In genomic region chr15:82021021-82021420, GRCh38 we compare ENCODE assay signal across 20 cellular contexts. TPM values are rescaled to one million over a fixed set of nuclear protein-coding genes. Genes with fewer than 3 reads are reported as not detected.
DNase-seq lines count a peak whose midpoint lies in the region; FAIRE-seq and TF ChIP-seq lines count a peak whose summit lies in the region.
"Had no signal": no experiment of that assay in that cellular context is flagged by ENCODE, and none has a peak within 500 bp of the region (broad histone marks: within the 10 kb centered on the region; RNA-seq: fewer than 3 reads in every experiment).

No MANE protein-coding gene starts in this region.

- H3K79me1 ChIP-seq in mesendoderm (ENCODE audit: low read length): no peaks in the 10 kb centered on the region

- no peaks in the 10 kb centered on the region for H3K36me3 ChIP-seq in mesendoderm (ENCODE audit: control insufficient read depth, insufficient read depth, low read length)
- H3K36me3 ChIP-seq: lower lobe of right lung, neural progenitor cell, WERI-Rb-1 had no signal

- TF ChIP-seq CTCF in RWPE1 (conservative IDR thresholded peaks at IDR 0.05; ENCODE audit: low read depth): no peak

- FAIRE-seq in HTR-8/SVneo (lab: Jason Lieb, UNC): no peak
- FAIRE-seq: kidney had no signal

- WGBS in mesendoderm (ENCODE audit: extremely low coverage, insufficient coverage, low lambda C conversion rate): no CpG with 5 or more reads among the region's 2 CpGs

- H2BK15ac ChIP-seq in mesendoderm (replicated peaks; ENCODE audit: low read depth): no peak overlapping the region

- CTCF ChIA-PET in RWPE1 (lab: Yijun Ruan, JAX): no interaction called here

- H3K27me3 ChIP-seq in mesendoderm (ENCODE audit: insufficient read depth, low read length, poor library complexity): no peaks in the 10 kb centered on the region
- H3K27me3 ChIP-seq: neural progenitor cell had no signal

- POLR2A ChIA-PET in RWPE1 (lab: Yijun Ruan, JAX; ENCODE audit: low non-redundant PET): no interaction called here

- no peak overlapping the region for H2BK5ac ChIP-seq in mesendoderm (ENCODE audit: low read length)

- DNase-seq in EH (ENCODE audit: low read depth) (peak; percentile 9), HTR-8/SVneo (ENCODE audit: insufficient read length, low spot score) (peak; percentile 11), RWPE1 (ENCODE audit: low spot score) (peak; percentile 39), mesendoderm (peak; percentile 14), KBM-7 (no peak), amniotic stem cell (lab: John Stamatoyannopoulos, UW) (no peak), NCI-H1092 (lab: John Stamatoyannopoulos, UW) (no peak)
- DNase-seq: activated CD4-positive, alpha-beta T cell treated with anti-CD3 and anti-CD28 coated beads, Interleukin-2, amount 50 U/mL, for 1 hour; aorta; caudate nucleus; CD4-positive, alpha-beta T cell; GF-D8; H7; kidney; lower lobe of right lung; NCI-H1048; NCI-H2081 treated with DMSO at 0.1 percent for 48 hours; NCI-H526 treated with DMSO at 0.1 percent for 48 hours; WERI-Rb-1 had no signal

- H3K56ac ChIP-seq in mesendoderm (ENCODE audit: low read length): no peak overlapping the region

- no peak overlapping the region for H4K5ac ChIP-seq in mesendoderm (ENCODE audit: low read length)

- no peak overlapping the region for H3K9ac ChIP-seq in mesendoderm (ENCODE audit: low read length)
- H3K9ac ChIP-seq: neural progenitor cell had no signal

- in situ Hi-C loops in KBM-7 (cut with MboI; ENCODE audit: low pct_unique_long_range_greater_than_20kb, low sequenced_read_pairs): no loop called here

- no peak overlapping the region for H3K23ac ChIP-seq in mesendoderm (ENCODE audit: low read length)

- H3K4me3 ChIP-seq in mesendoderm (ENCODE audit: low read length): no peak overlapping the region
- H3K4me3 ChIP-seq: lower lobe of right lung, neural progenitor cell had no signal

- no peak overlapping the region for H3K18ac ChIP-seq in mesendoderm (ENCODE audit: low read length)

- H4K8ac ChIP-seq in mesendoderm (ENCODE audit: low read depth, low read length): no peak overlapping the region

- H3K4me1 ChIP-seq in mesendoderm (ENCODE audit: control insufficient read depth, low read depth, low read length): no peaks in the 10 kb centered on the region
- H3K4me1 ChIP-seq: lower lobe of right lung, neural progenitor cell had no signal

- H3K4ac ChIP-seq in mesendoderm (ENCODE audit: low read depth, low read length): no peak overlapping the region

- H2BK120ac ChIP-seq in mesendoderm (ENCODE audit: low read depth, low read length): no peak overlapping the region

- no peak overlapping the region for H2AK5ac ChIP-seq in mesendoderm (ENCODE audit: low read length)

- no peaks in the 10 kb centered on the region for H3K79me2 ChIP-seq in mesendoderm (ENCODE audit: control insufficient read depth, insufficient read depth, low read length)

- no peak overlapping the region for H3K4me2 ChIP-seq in mesendoderm (ENCODE audit: low read length)
- H3K4me2 ChIP-seq: neural progenitor cell had no signal

- H3K27ac ChIP-seq in RWPE1 (no peak overlapping the region), mesendoderm (ENCODE audit: low read depth, low read length) (no peak overlapping the region)
- H3K27ac ChIP-seq: lower lobe of right lung, neural progenitor cell, WERI-Rb-1 had no signal

RNA-seq across cellular contexts. Expression of gene MEX3B, which starts 24.8 kb away (rescaled TPM):
- 3.3 TPM for polyA plus RNA-seq in mesendoderm (2013, experiment 1 of 2)
- 4.0 TPM for polyA plus RNA-seq in mesendoderm (2013, experiment 2 of 2)

Comparison
In these comparisons a context has a peak if more than half of its experiments do, and no peak if none do; other contexts are left out.
1. DNase-seq: peak in EH (single experiment), HTR-8/SVneo (single experiment), RWPE1 (single experiment) and mesendoderm (single experiment); none in KBM-7 (single experiment), amniotic stem cell (single experiment) and NCI-H1092 (single experiment).